In the genomic region with DNA sequence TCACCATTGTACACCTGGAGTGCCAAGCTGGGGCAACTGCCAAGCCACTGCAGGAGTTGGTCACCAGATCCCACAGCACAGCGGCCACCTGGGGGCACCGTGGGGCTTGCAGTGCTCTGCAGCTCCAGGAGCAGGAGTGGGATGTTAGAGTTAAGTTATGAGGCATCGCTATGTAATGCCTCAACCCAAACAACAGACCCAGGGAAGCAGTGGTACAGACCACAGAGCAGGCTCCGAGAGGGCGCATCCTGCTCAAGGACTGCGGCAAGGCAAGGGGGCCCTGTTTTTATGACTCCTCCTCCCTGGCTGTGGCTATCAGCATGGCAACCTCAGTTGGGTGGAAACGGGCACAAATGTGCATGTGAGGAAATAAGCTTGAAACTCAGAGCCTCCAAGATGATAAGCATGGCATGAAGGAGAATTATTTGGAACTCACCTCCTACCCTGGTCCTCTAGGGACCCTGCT, we compare ENCODE assay signal across 8 cellular contexts.
DNase-seq lines count a peak whose midpoint lies in the region; ATAC-seq and TF ChIP-seq lines count a peak whose summit lies in the region.

No MANE protein-coding gene starts in this region.

- H3K36me3 Mint-ChIP-seq in neural progenitor cell = no peaks in the 10 kb centered on the region

- peak; percentile 99 for ATAC-seq in stimulated activated naive CD8-positive, alpha-beta T cell treated with anti-CD3 and anti-CD28 coated beads, Interleukin-15, amount 100 ng/mL, for 72 hours
- ATAC-seq in GM18505 (IDR thresholded peaks at IDR 0.05; ENCODE audit: unreplicated experiment) = no peak

- no peak overlapping the region for H3K4me2 ChIP-seq in neural progenitor cell

- H2AFZ ChIP-seq in neural progenitor cell (replicated peaks) = no peak overlapping the region

- no peaks in the 10 kb centered on the region for H3F3A ChIP-seq in neural progenitor cell (ENCODE audit: low read depth)

- H3K9me3 Mint-ChIP-seq in neural progenitor cell = no peaks in the 10 kb centered on the region
- no peaks in the 10 kb centered on the region for H3K9me3 Mint-ChIP-seq in stimulated activated naive CD8-positive, alpha-beta T cell treated with anti-CD3 and anti-CD28 coated beads, Interleukin-15, amount 100 ng/mL, for 72 hours

- H3K27ac Mint-ChIP-seq in neural progenitor cell = peak overlapping the region; percentile 50
- peak overlapping the region; percentile 55 to 92 for H3K27ac Mint-ChIP-seq in stimulated activated naive CD8-positive, alpha-beta T cell treated with anti-CD3 and anti-CD28 coated beads, Interleukin-15, amount 100 ng/mL, for 72 hours

- H3K9ac ChIP-seq in neural progenitor cell = no peak overlapping the region

- H3K4me3 Mint-ChIP-seq in neural progenitor cell = no peak overlapping the region
- H3K4me3 Mint-ChIP-seq in stimulated activated naive CD8-positive, alpha-beta T cell treated with anti-CD3 and anti-CD28 coated beads, Interleukin-15, amount 100 ng/mL, for 72 hours = peak overlapping the region; percentile 26 to 34

- TF ChIP-seq POLR2A in GM18505 (IDR thresholded peaks at IDR 0.05; ENCODE audit: borderline replicate concordance, extremely low read depth, insufficient read depth, insufficient read length) = no peak

- H3K9me3 ChIP-seq in neural progenitor cell (ENCODE audit: low read depth) = no peaks in the 10 kb centered on the region

- H3K4me1 Mint-ChIP-seq in neural progenitor cell = peaks cover 31% of the 10 kb centered on the region
- H3K4me1 Mint-ChIP-seq in stimulated activated naive CD8-positive, alpha-beta T cell treated with anti-CD3 and anti-CD28 coated beads, Interleukin-15, amount 100 ng/mL, for 72 hours = peaks cover 60% of the 10 kb centered on the region

- DNase-seq in CMK (ENCODE audit: low read depth) (peak; percentile 54), HT1080 (ENCODE audit: low read depth) (peak; percentile 98), RPMI7951 (ENCODE audit: low read depth) (peak; percentile 97), fibroblast of the aortic adventitia (ENCODE audit: low read depth) (peak; percentile 91), neural progenitor cell (ENCODE audit: low spot score) (peak; percentile 78)
- DNase-seq in activated effector memory CD4-positive, alpha-beta T cell treated with Interleukin-2 at 50 U/mL for 16 hours = peak; percentile 56
- peak; percentile 72 to 89 for DNase-seq in stimulated activated naive CD8-positive, alpha-beta T cell treated with anti-CD3 and anti-CD28 coated beads, Interleukin-15, amount 100 ng/mL, for 72 hours

- no peaks in the 10 kb centered on the region for H3K27me3 ChIP-seq in neural progenitor cell

- H3K4me3 ChIP-seq in fibroblast of the aortic adventitia (ENCODE audit: low read depth, low read length) = no peak overlapping the region
- H3K4me3 ChIP-seq in neural progenitor cell = no peak overlapping the region

- no peak overlapping the region for H3K27ac ChIP-seq in neural progenitor cell

- peaks cover 7% of the 10 kb centered on the region for H3K4me1 ChIP-seq in neural progenitor cell

- no peaks in the 10 kb centered on the region for H3K36me3 ChIP-seq in neural progenitor cell

- TF ChIP-seq CTCF in fibroblast of the aortic adventitia (IDR thresholded peaks at IDR 0.05; ENCODE audit: insufficient read depth, low read length) (peak; percentile 82), neural progenitor cell (IDR thresholded peaks at IDR 0.05) (peak; percentile 59)

- peaks cover 3% of the 10 kb centered on the region for H3K27me3 Mint-ChIP-seq in neural progenitor cell (ENCODE audit: insufficient read depth, low read depth)
- H3K27me3 Mint-ChIP-seq in stimulated activated naive CD8-positive, alpha-beta T cell treated with anti-CD3 and anti-CD28 coated beads, Interleukin-15, amount 100 ng/mL, for 72 hours = no peaks in the 10 kb centered on the region

- no peaks in the 10 kb centered on the region for H3K79me2 ChIP-seq in neural progenitor cell (ENCODE audit: low read depth)

- no peaks in the 10 kb centered on the region for H4K20me1 ChIP-seq in neural progenitor cell (ENCODE audit: low read depth)
